In genomic region chr20:38001173-38001875, GRCh38 we compare ENCODE assay signal across 13 cellular contexts. TPM values are rescaled to one million over a fixed set of nuclear protein-coding genes. Genes with fewer than 3 reads are reported as not detected.
DNase-seq lines count a peak whose midpoint lies in the region; ATAC-seq, FAIRE-seq and TF ChIP-seq lines count a peak whose summit lies in the region.
"Had no signal": no experiment of that assay in that cellular context is flagged by ENCODE, and none has a peak within 500 bp of the region (broad histone marks: within the 10 kb centered on the region; RNA-seq: fewer than 3 reads in every experiment).

No MANE protein-coding gene starts in this region.

- peaks cover 99% of the 10 kb centered on the region for H3K36me3 Mint-ChIP-seq in CD4-positive, alpha-beta T cell (ENCODE audit: low read depth)

- no peaks in the 10 kb centered on the region for H4K20me1 ChIP-seq in keratinocyte (ENCODE audit: control insufficient read depth, extremely low read depth, insufficient read depth, low read length)

- ATAC-seq in CD4-positive, alpha-beta T cell (ENCODE audit: poor library complexity) = no peak
- ATAC-seq in GM19467 (IDR thresholded peaks at IDR 0.05; ENCODE audit: unreplicated experiment) (no peak), GM21515 (IDR thresholded peaks at IDR 0.05; ENCODE audit: unreplicated experiment) (no peak)
- ATAC-seq: HepG2, sciatic nerve had no signal

- peaks cover 7% of the 10 kb centered on the region for H3K4me1 ChIP-seq in keratinocyte (ENCODE audit: control insufficient read depth, extremely low read depth, insufficient read depth, low read length)

- POLR2A ChIA-PET in CD4-positive, alpha-beta T cell (lab: Charles Lee) = no interaction called here

- H2AFZ ChIP-seq in keratinocyte (ENCODE audit: control insufficient read depth, low read length) = no peak overlapping the region

- peaks cover 5 to 30% of the 10 kb centered on the region in 2 experiments for H3K36me3 ChIP-seq in keratinocyte (ENCODE audit: control insufficient read depth in 2 of 2, extremely low read depth in 1 of 2, insufficient read depth in 2 of 2, low read length in 2 of 2)

- H3K4me3 Mint-ChIP-seq in CD4-positive, alpha-beta T cell = no peak overlapping the region
- H3K4me3 Mint-ChIP-seq: activated naive CD8-positive, alpha-beta T cell had no signal

- H3K4me2 ChIP-seq in keratinocyte (ENCODE audit: control insufficient read depth, extremely low read depth, insufficient read depth, low read depth, low read length) = no peak overlapping the region

- no peaks in the 10 kb centered on the region for H3K27me3 Mint-ChIP-seq in CD4-positive, alpha-beta T cell
- H3K27me3 Mint-ChIP-seq: activated naive CD8-positive, alpha-beta T cell had no signal

- intact Hi-C loops in CD4-positive, alpha-beta T cell (cut with DNase I, micrococcal nuclease) = no loop called here

- no peak overlapping the region for H3K9ac ChIP-seq in keratinocyte (ENCODE audit: control insufficient read depth, extremely low read depth, insufficient read depth, low read length)

- DNase-seq in CD4-positive, alpha-beta T cell = no peak
- peak; percentile 33 for DNase-seq in HS-27A (ENCODE audit: low read depth)
- peak; percentile 53 for DNase-seq in amniotic stem cell (lab: John Stamatoyannopoulos, UW)
- DNase-seq in keratinocyte (ENCODE audit: low read depth, low spot score) = no peak
- DNase-seq in frontal cortex (ENCODE audit: low spot score in 2 of 2) = no peak
- DNase-seq in NCI-H2029 (lab: John Stamatoyannopoulos, UW) = no peak
- DNase-seq: effector memory CD4-positive, alpha-beta T cell; NCI-H187 treated with DMSO at 0.1 percent for 48 hours had no signal

- H3K79me2 ChIP-seq in keratinocyte (ENCODE audit: control insufficient read depth, insufficient read depth, low read length) = no peaks in the 10 kb centered on the region

- dilution Hi-C loops in keratinocyte (cut with MboI; ENCODE audit: extremely low pct_ligation_motif_present, low sequenced_read_pairs) = no loop called here

- H3K9me3 Mint-ChIP-seq in CD4-positive, alpha-beta T cell = no peaks in the 10 kb centered on the region

- peaks cover 19% of the 10 kb centered on the region for H3K4me1 Mint-ChIP-seq in CD4-positive, alpha-beta T cell (ENCODE audit: low read depth)

- FAIRE-seq in keratinocyte (lab: Jason Lieb, UNC) (no peak), frontal cortex (lab: Jason Lieb, UNC) (no peak)
- FAIRE-seq: HepG2 had no signal

- no peaks in the 10 kb centered on the region for H3K9me3 ChIP-seq in CD4-positive, alpha-beta T cell (ENCODE audit: control insufficient read depth, low read length)
- no peaks in the 10 kb centered on the region for H3K9me3 ChIP-seq in keratinocyte (ENCODE audit: control insufficient read depth, low read depth, low read length)

- H3K27ac ChIP-seq in CD4-positive, alpha-beta T cell (ENCODE audit: low read depth, low read length) = no peak overlapping the region
- peak overlapping the region; percentile 21 for H3K27ac ChIP-seq in keratinocyte (ENCODE audit: control insufficient read depth, insufficient read depth, low read length)

- H3K27ac Mint-ChIP-seq in CD4-positive, alpha-beta T cell = peak overlapping the region; percentile 56
- H3K27ac Mint-ChIP-seq: activated naive CD8-positive, alpha-beta T cell had no signal

- CTCF ChIA-PET in CD4-positive, alpha-beta T cell (lab: Charles Lee) = no interaction called here

- TF ChIP-seq CTCF in CD4-positive, alpha-beta T cell (IDR thresholded peaks at IDR 0.05) = no peak
- no peak for TF ChIP-seq CTCF in keratinocyte (optimal IDR thresholded peaks at IDR 0.05 in 1 of 3, IDR thresholded peaks at IDR 0.05 in 1 of 3, conservative IDR thresholded peaks at IDR 0.05 in 1 of 3; ENCODE audit: extremely low read depth in 1 of 3, insufficient read depth in 2 of 3, low read length in 3 of 3)

- no peaks in the 10 kb centered on the region for H3K27me3 ChIP-seq in CD4-positive, alpha-beta T cell (ENCODE audit: control insufficient read depth, insufficient read depth, low read length)
- H3K27me3 ChIP-seq in keratinocyte (ENCODE audit: control insufficient read depth, extremely low read depth, insufficient read depth, low read length) = no peaks in the 10 kb centered on the region

- no peak overlapping the region for H3K4me3 ChIP-seq in keratinocyte (ENCODE audit: control insufficient read depth in 2 of 3, extremely low read depth in 1 of 3, insufficient read depth in 2 of 3, low read depth in 1 of 3, low read length in 3 of 3)

- no peaks in the 10 kb centered on the region for H3K9me1 ChIP-seq in keratinocyte (ENCODE audit: control insufficient read depth, extremely low read depth, insufficient read depth, low read length)

RNA-seq across cellular contexts. Expression of gene TTI1, which starts 31.9 kb away (rescaled TPM):
- total RNA-seq in CD4-positive, alpha-beta T cell = 10 to 100 TPM; 10.6 to 11.4 TPM
- 10.3 to 16.7 TPM (median 13.5 TPM) in 3 replicates for polyA plus RNA-seq in keratinocyte
- polyA plus RNA-seq in keratinocyte (2011; ENCODE audit: low read depth) = 3.0 TPM
- 6.0 and 9.2 TPM in 2 replicates for polyA plus RNA-seq in keratinocyte (2011; cell fraction: cytosol; rRNA removed)
- 16.5 and 18.2 TPM in 2 replicates for polyA plus RNA-seq in keratinocyte (2011; cell fraction: nucleus; rRNA removed)
- 7.9 and 11.7 TPM in 2 replicates for polyA plus RNA-seq in keratinocyte (2012; ENCODE audit: low replicate concordance)
- 23.9 to 34.2 TPM (median 29.3 TPM) in 3 replicates for polyA minus RNA-seq in keratinocyte
- polyA minus RNA-seq in keratinocyte (2011; cell fraction: cytosol; rRNA and poly(A)+ RNA removed) = 10.7 TPM
- polyA minus RNA-seq in keratinocyte (2011; cell fraction: nucleus; rRNA and poly(A)+ RNA removed) = 16.0 and 33.0 TPM in 2 replicates
- 25.7 TPM for total RNA-seq in frontal cortex

RNA-seq across cellular contexts. Expression of gene RPRD1B, which starts 32.2 kb away (rescaled TPM):
- total RNA-seq in CD4-positive, alpha-beta T cell = 10 to 100 TPM; 54.8 to 55.7 TPM
- polyA plus RNA-seq in keratinocyte = 15.9 to 22.6 TPM (median 19.9 TPM) in 3 replicates
- 26.6 TPM for polyA plus RNA-seq in keratinocyte (2011; ENCODE audit: low read depth)
- 12.0 and 20.0 TPM in 2 replicates for polyA plus RNA-seq in keratinocyte (2011; cell fraction: cytosol; rRNA removed)
- polyA plus RNA-seq in keratinocyte (2011; cell fraction: nucleus; rRNA removed) = 25.3 and 30.2 TPM in 2 replicates
- polyA plus RNA-seq in keratinocyte (2012; ENCODE audit: low replicate concordance) = 14.2 and 15.1 TPM in 2 replicates
- polyA minus RNA-seq in keratinocyte = 6.6 to 22.3 TPM (median 20.3 TPM) in 3 replicates
- 28.8 TPM for polyA minus RNA-seq in keratinocyte (2011; cell fraction: cytosol; rRNA and poly(A)+ RNA removed)
- 27.1 and 37.2 TPM in 2 replicates for polyA minus RNA-seq in keratinocyte (2011; cell fraction: nucleus; rRNA and poly(A)+ RNA removed)
- 39.1 TPM for total RNA-seq in frontal cortex

Comparison
In these comparisons a context has a peak if more than half of its experiments do, and no peak if none do; other contexts are left out.
1. DNase-seq: peak in HS-27A (single experiment) and amniotic stem cell (single experiment); none in CD4-positive, alpha-beta T cell (0 of 10), keratinocyte (single experiment), frontal cortex (0 of 2) and NCI-H2029 (single experiment).